ENCODE assay signal across 39 cellular contexts in genomic region chr6:104539173-104539572, GRCh38.
"Had no signal": no experiment of that assay in that cellular context is flagged by ENCODE, and none has a peak within 500 bp of the region (broad histone marks: within the 10 kb centered on the region; RNA-seq: fewer than 3 reads in every experiment).

No MANE protein-coding gene starts in this region.

- H3K36me3 ChIP-seq: adrenal gland, ascending aorta, brain microvascular endothelial cell, breast epithelium, cardiac muscle cell had no signal

- ATAC-seq: activated naive CD4-positive, alpha-beta T cell treated with anti-CD3 and anti-CD28 coated beads, Interleukin-2, amount 50 U/mL, for 72 hours; activated naive CD8-positive, alpha-beta T cell treated with anti-CD3 and anti-CD28 coated beads, Interleukin-2, amount 50 U/mL, for 24 hours; activated T-cell treated with anti-CD3 and anti-CD28 coated beads, Interleukin-2, amount 50 U/mL, for 4 hours; activated T-cell treated with anti-CD3 and anti-CD28 coated beads, Interleukin-2, amount 50 U/mL, for 72 hours; activated T-helper 17 cell treated with anti-CD3 and anti-CD28 coated beads, Interleukin-2, amount 50 U/mL, for 72 hours; body of pancreas had no signal

- H3K27me3 ChIP-seq: adrenal gland, ascending aorta, body of pancreas, brain microvascular endothelial cell, breast epithelium, cardiac muscle cell had no signal

- H3K9me3 Mint-ChIP-seq: activated naive CD4-positive, alpha-beta T cell treated with anti-CD3 and anti-CD28 coated beads for 36 hours; activated naive CD4-positive, alpha-beta T cell treated with anti-CD3 and anti-CD28 coated beads, Interleukin-2, amount 10 ng/mL, durations not matched to agents 7 days and 5 days; activated naive CD4-positive, alpha-beta T cell treated with anti-CD3 and anti-CD28 coated beads, Interleukin-2, amount 50 U/mL, for 24 hours; activated naive CD4-positive, alpha-beta T cell treated with anti-CD3 and anti-CD28 coated beads, Interleukin-2, amount 50 U/mL, for 72 hours; activated naive CD8-positive, alpha-beta T cell treated with anti-CD3 and anti-CD28 coated beads for 36 hours; activated naive CD8-positive, alpha-beta T cell treated with anti-CD3 and anti-CD28 coated beads, Interleukin-2, amount 10 ng/mL, durations not matched to agents 7 days and 5 days; activated naive CD8-positive, alpha-beta T cell treated with anti-CD3 and anti-CD28 coated beads, Interleukin-2, amount 50 U/mL, for 24 hours; activated T-cell treated with anti-CD3 and anti-CD28 coated beads, Interleukin-2, amount 50 U/mL, for 24 hours; activated T-cell treated with anti-CD3 and anti-CD28 coated beads, Interleukin-2, amount 50 U/mL, for 4 hours; activated T-cell treated with anti-CD3 and anti-CD28 coated beads, Interleukin-2, amount 50 U/mL, for 72 hours; activated T-helper 1 cell treated with anti-CD3 and anti-CD28 coated beads, Interleukin-12 subunit alpha, Interleukin-12 subunit beta, Interleukin-2, Interleukin-4 antibody, amounts not matched to agents 30 ng/mL and 10 ng/mL and 1 ng/mL, durations not matched to agents 14 hours and 24 hours and 36 hours; activated T-helper 17 cell treated with anti-CD3 and anti-CD28 coated beads, Interleukin-2, amount 50 U/mL, for 72 hours; activated T-helper 2 cell treated with anti-CD3 and anti-CD28 coated beads, Interferon-gamma antibody, Interleukin-2, Interleukin-4, amounts not matched to agents 10 μg/mL and 5 μg/mL and 100 μg/mL, durations not matched to agents 14 hours and 24 hours and 36 hours; brain; central memory CD8-positive, alpha-beta T cell had no signal

- FAIRE-seq: bronchial epithelial cell had no signal

- H3K27me3 Mint-ChIP-seq: activated naive CD4-positive, alpha-beta T cell treated with anti-CD3 and anti-CD28 coated beads, Interleukin-2, amount 10 ng/mL, durations not matched to agents 7 days and 5 days had no signal

- H3K36me3 Mint-ChIP-seq: activated naive CD4-positive, alpha-beta T cell treated with anti-CD3 and anti-CD28 coated beads, Interleukin-2, amount 10 ng/mL, durations not matched to agents 7 days and 5 days; activated naive CD4-positive, alpha-beta T cell treated with anti-CD3 and anti-CD28 coated beads, Interleukin-2, amount 50 U/mL, for 24 hours; activated naive CD4-positive, alpha-beta T cell treated with anti-CD3 and anti-CD28 coated beads, Interleukin-2, amount 50 U/mL, for 72 hours; activated naive CD8-positive, alpha-beta T cell; activated naive CD8-positive, alpha-beta T cell treated with anti-CD3 and anti-CD28 coated beads for 36 hours; activated naive CD8-positive, alpha-beta T cell treated with anti-CD3 and anti-CD28 coated beads, Interleukin-2, amount 10 ng/mL, durations not matched to agents 7 days and 5 days; brain had no signal

- H3K4me3 Mint-ChIP-seq: activated naive CD4-positive, alpha-beta T cell treated with anti-CD3 and anti-CD28 coated beads for 36 hours; activated naive CD4-positive, alpha-beta T cell treated with anti-CD3 and anti-CD28 coated beads, Interleukin-2, amount 10 ng/mL, durations not matched to agents 7 days and 5 days; activated naive CD4-positive, alpha-beta T cell treated with anti-CD3 and anti-CD28 coated beads, Interleukin-2, amount 50 U/mL, for 24 hours; activated naive CD8-positive, alpha-beta T cell; activated naive CD8-positive, alpha-beta T cell treated with anti-CD3 and anti-CD28 coated beads for 36 hours; activated naive CD8-positive, alpha-beta T cell treated with anti-CD3 and anti-CD28 coated beads, Interleukin-2, amount 10 ng/mL, durations not matched to agents 7 days and 5 days; activated naive CD8-positive, alpha-beta T cell treated with anti-CD3 and anti-CD28 coated beads, Interleukin-2, amount 50 U/mL, for 24 hours; activated T-cell treated with anti-CD3 and anti-CD28 coated beads, Interleukin-2, amount 50 U/mL, for 24 hours; activated T-cell treated with anti-CD3 and anti-CD28 coated beads, Interleukin-2, amount 50 U/mL, for 4 hours; activated T-cell treated with anti-CD3 and anti-CD28 coated beads, Interleukin-2, amount 50 U/mL, for 72 hours; activated T-helper 1 cell treated with anti-CD3 and anti-CD28 coated beads, Interleukin-12 subunit alpha, Interleukin-12 subunit beta, Interleukin-2, Interleukin-4 antibody, amounts not matched to agents 30 ng/mL and 10 ng/mL and 1 ng/mL, durations not matched to agents 14 hours and 24 hours and 36 hours; activated T-helper 17 cell treated with anti-CD3 and anti-CD28 coated beads, Interleukin-2, amount 50 U/mL, for 72 hours; brain; central memory CD8-positive, alpha-beta T cell had no signal

- H3K27ac ChIP-seq: adrenal gland, ascending aorta, body of pancreas, brain microvascular endothelial cell, breast epithelium, cardiac muscle cell had no signal

- DNase-seq: activated effector memory CD4-positive, alpha-beta T cell treated with anti-CD3 and anti-CD28 coated beads, Interleukin-2, amount 50 U/mL, for 16 hours; activated effector memory CD4-positive, alpha-beta T cell treated with Interleukin-2 at 50 U/mL for 16 hours; activated gamma-delta T cell; activated gamma-delta T cell treated with Interleukin-2 at 50 U/mL for 16 hours; activated naive CD4-positive, alpha-beta T cell; activated naive CD4-positive, alpha-beta T cell treated with anti-CD3 and anti-CD28 coated beads for 36 hours; activated naive CD4-positive, alpha-beta T cell treated with anti-CD3 and anti-CD28 coated beads, Interleukin-2, amount 10 ng/mL, durations not matched to agents 7 days and 5 days; activated naive CD4-positive, alpha-beta T cell treated with anti-CD3 and anti-CD28 coated beads, Interleukin-2, amount 50 U/mL, for 16 hours; activated naive CD4-positive, alpha-beta T cell treated with Interleukin-2 at 50 U/mL for 16 hours; activated naive CD8-positive, alpha-beta T cell treated with anti-CD3 and anti-CD28 coated beads for 36 hours; activated naive CD8-positive, alpha-beta T cell treated with anti-CD3 and anti-CD28 coated beads, Interleukin-2, amount 10 ng/mL, durations not matched to agents 7 days and 5 days; activated naive CD8-positive, alpha-beta T cell treated with anti-CD3 and anti-CD28 coated beads, Interleukin-2, amount 50 U/mL, for 24 hours; activated T-cell treated with anti-CD3 and anti-CD28 coated beads, Interleukin-2, amount 50 U/mL, for 1 hour; activated T-cell treated with anti-CD3 and anti-CD28 coated beads, Interleukin-2, amount 50 U/mL, for 24 hours; activated T-cell treated with anti-CD3 and anti-CD28 coated beads, Interleukin-2, amount 50 U/mL, for 4 hours; activated T-cell treated with anti-CD3 and anti-CD28 coated beads, Interleukin-2, amount 50 U/mL, for 48 hours; activated T-cell treated with anti-CD3 and anti-CD28 coated beads, Interleukin-2, amount 50 U/mL, for 72 hours; adrenal gland; amniotic stem cell; amygdala; anterior cingulate cortex; aorta; body of pancreas; brain microvascular endothelial cell; caudate nucleus; central memory CD4-positive, alpha-beta T cell; cerebellar nuclear complex had no signal

- H3K4me3 ChIP-seq: adrenal gland, ascending aorta, body of pancreas, breast epithelium, cardiac muscle cell had no signal

- H3K9me3 ChIP-seq: adrenal gland, ascending aorta, body of pancreas, breast epithelium had no signal

- H3K4me1 Mint-ChIP-seq: activated naive CD4-positive, alpha-beta T cell treated with anti-CD3 and anti-CD28 coated beads, Interleukin-2, amount 10 ng/mL, durations not matched to agents 7 days and 5 days; activated naive CD4-positive, alpha-beta T cell treated with anti-CD3 and anti-CD28 coated beads, Interleukin-2, amount 50 U/mL, for 24 hours; activated naive CD8-positive, alpha-beta T cell treated with anti-CD3 and anti-CD28 coated beads for 36 hours; activated naive CD8-positive, alpha-beta T cell treated with anti-CD3 and anti-CD28 coated beads, Interleukin-2, amount 10 ng/mL, durations not matched to agents 7 days and 5 days; activated naive CD8-positive, alpha-beta T cell treated with anti-CD3 and anti-CD28 coated beads, Interleukin-2, amount 50 U/mL, for 24 hours; activated T-helper 17 cell treated with anti-CD3 and anti-CD28 coated beads, Interleukin-2, amount 50 U/mL, for 72 hours; brain; central memory CD8-positive, alpha-beta T cell had no signal

- H3K27ac Mint-ChIP-seq: activated naive CD4-positive, alpha-beta T cell treated with anti-CD3 and anti-CD28 coated beads for 36 hours; activated naive CD4-positive, alpha-beta T cell treated with anti-CD3 and anti-CD28 coated beads, Interleukin-2, amount 10 ng/mL, durations not matched to agents 7 days and 5 days; activated naive CD4-positive, alpha-beta T cell treated with anti-CD3 and anti-CD28 coated beads, Interleukin-2, amount 50 U/mL, for 24 hours; activated naive CD4-positive, alpha-beta T cell treated with anti-CD3 and anti-CD28 coated beads, Interleukin-2, amount 50 U/mL, for 72 hours; activated naive CD8-positive, alpha-beta T cell; activated naive CD8-positive, alpha-beta T cell treated with anti-CD3 and anti-CD28 coated beads for 36 hours; activated naive CD8-positive, alpha-beta T cell treated with anti-CD3 and anti-CD28 coated beads, Interleukin-2, amount 10 ng/mL, durations not matched to agents 7 days and 5 days; activated naive CD8-positive, alpha-beta T cell treated with anti-CD3 and anti-CD28 coated beads, Interleukin-2, amount 50 U/mL, for 24 hours; activated T-cell treated with anti-CD3 and anti-CD28 coated beads, Interleukin-2, amount 50 U/mL, for 24 hours; activated T-cell treated with anti-CD3 and anti-CD28 coated beads, Interleukin-2, amount 50 U/mL, for 72 hours; activated T-helper 1 cell treated with anti-CD3 and anti-CD28 coated beads, Interleukin-12 subunit alpha, Interleukin-12 subunit beta, Interleukin-2, Interleukin-4 antibody, amounts not matched to agents 30 ng/mL and 10 ng/mL and 1 ng/mL, durations not matched to agents 14 hours and 24 hours and 36 hours; activated T-helper 17 cell treated with anti-CD3 and anti-CD28 coated beads, Interleukin-2, amount 50 U/mL, for 72 hours; activated T-helper 2 cell treated with anti-CD3 and anti-CD28 coated beads, Interferon-gamma antibody, Interleukin-2, Interleukin-4, amounts not matched to agents 10 μg/mL and 5 μg/mL and 100 μg/mL, durations not matched to agents 14 hours and 24 hours and 36 hours; brain had no signal

- H3K4me1 ChIP-seq: body of pancreas, breast epithelium had no signal
